17 cellular contexts compared by ENCODE assay signal in genomic region chr20:43724383-43724782, GRCh38. TPM values are rescaled to one million over a fixed set of nuclear protein-coding genes. Genes with fewer than 3 reads are reported as not detected.
DNase-seq lines count a peak whose midpoint lies in the region; ATAC-seq and TF ChIP-seq lines count a peak whose summit lies in the region.
"Had no signal": no experiment of that assay in that cellular context is flagged by ENCODE, and none has a peak within 500 bp of the region (broad histone marks: within the 10 kb centered on the region; RNA-seq: fewer than 3 reads in every experiment).

No MANE protein-coding gene starts in this region.

- no peak for DNase-seq in CD4-positive, CD25-positive, alpha-beta regulatory T cell
- DNase-seq in HL-60 (ENCODE audit: low read depth in 1 of 2, low spot score in 1 of 2) (peak in 1 of 2 experiments; percentile 86), NOMO-1 treated with dmso at 0.1 percent for 144 hours (lab: John Stamatoyannopoulos, UW; ENCODE audit: unreplicated experiment) (peak; percentile 28), hypothalamus (lab: John Stamatoyannopoulos, UW) (no peak), putamen (ENCODE audit: low spot score) (no peak)
- no peak for DNase-seq in activated T-helper 1 cell treated with anti-CD3 and anti-CD28 coated beads, Interleukin-12 subunit alpha, Interleukin-12 subunit beta, Interleukin-2, Interleukin-4 antibody, amounts not matched to agents 30 ng/mL and 10 ng/mL and 1 ng/mL, durations not matched to agents 14 hours and 24 hours and 36 hours (ENCODE audit: low spot score)
- DNase-seq in stimulated activated CD4-positive, alpha-beta T cell treated with anti-CD3 and anti-CD28 coated beads, Interleukin-4, amount 100 ng/mL, for 1 hour: no peak
- DNase-seq: Kasumi-1, NCI-H146, NCI-H2081, NCI-H2227 treated with DMSO at 0.1 percent for 48 hours, NCI-H524 had no signal

- H3K4me3 Mint-ChIP-seq in CD4-positive, CD25-positive, alpha-beta regulatory T cell: peak overlapping the region in 3 of 4 donors; percentile 29 to 67 (median 36)
- H3K4me3 Mint-ChIP-seq in activated T-helper 1 cell treated with anti-CD3 and anti-CD28 coated beads, Interleukin-12 subunit alpha, Interleukin-12 subunit beta, Interleukin-2, Interleukin-4 antibody, amounts not matched to agents 30 ng/mL and 10 ng/mL and 1 ng/mL, durations not matched to agents 14 hours and 24 hours and 36 hours: no peak overlapping the region

- H3K27me3 Mint-ChIP-seq in CD4-positive, CD25-positive, alpha-beta regulatory T cell: no peaks in the 10 kb centered on the region
- H3K27me3 Mint-ChIP-seq in activated T-helper 1 cell treated with anti-CD3 and anti-CD28 coated beads, Interleukin-12 subunit alpha, Interleukin-12 subunit beta, Interleukin-2, Interleukin-4 antibody, amounts not matched to agents 30 ng/mL and 10 ng/mL and 1 ng/mL, durations not matched to agents 14 hours and 24 hours and 36 hours (ENCODE audit: insufficient read depth): no peaks in the 10 kb centered on the region

- peak overlapping the region; percentile 88 to 90 (median 89) for H3K27ac Mint-ChIP-seq in CD4-positive, CD25-positive, alpha-beta regulatory T cell
- H3K27ac Mint-ChIP-seq in activated T-helper 1 cell treated with anti-CD3 and anti-CD28 coated beads, Interleukin-12 subunit alpha, Interleukin-12 subunit beta, Interleukin-2, Interleukin-4 antibody, amounts not matched to agents 30 ng/mL and 10 ng/mL and 1 ng/mL, durations not matched to agents 14 hours and 24 hours and 36 hours: peak overlapping the region; percentile 58

- H3K27me3 ChIP-seq in CD4-positive, CD25-positive, alpha-beta regulatory T cell (ENCODE audit: control insufficient read depth, insufficient read depth, low read length): no peaks in the 10 kb centered on the region
- H3K27me3 ChIP-seq in HL-60 (ENCODE audit: insufficient read depth, poor library complexity, severe bottlenecking): no peaks in the 10 kb centered on the region

- H3K4me1 Mint-ChIP-seq in CD4-positive, CD25-positive, alpha-beta regulatory T cell: peaks cover 33 to 85% (median 55%) of the 10 kb centered on the region in 4 donors
- H3K4me1 Mint-ChIP-seq in activated T-helper 1 cell treated with anti-CD3 and anti-CD28 coated beads, Interleukin-12 subunit alpha, Interleukin-12 subunit beta, Interleukin-2, Interleukin-4 antibody, amounts not matched to agents 30 ng/mL and 10 ng/mL and 1 ng/mL, durations not matched to agents 14 hours and 24 hours and 36 hours (ENCODE audit: low read depth): peaks cover 43% of the 10 kb centered on the region

- peak overlapping the region; percentile 88 for H3K27ac ChIP-seq in CD4-positive, CD25-positive, alpha-beta regulatory T cell (ENCODE audit: insufficient read depth, low read length, poor library complexity, severe bottlenecking)
- H3K27ac ChIP-seq in HL-60 (replicated peaks): peak overlapping the region; percentile 92
- H3K27ac ChIP-seq: C4-2B, RWPE1 had no signal

- no peaks in the 10 kb centered on the region for H3K9me3 ChIP-seq in CD4-positive, CD25-positive, alpha-beta regulatory T cell (ENCODE audit: control insufficient read depth in 2 of 2, low read length in 2 of 2)
- H3K9me3 ChIP-seq: HAP-1 had no signal

- ATAC-seq in CD4-positive, CD25-positive, alpha-beta regulatory T cell (ENCODE audit: low read depth in 2 of 2): no peak

- no peak overlapping the region for H3K4me3 ChIP-seq in CD4-positive, CD25-positive, alpha-beta regulatory T cell (ENCODE audit: low read depth, low read length)
- H3K4me3 ChIP-seq in HL-60 (replicated peaks; ENCODE audit: insufficient read depth, low read length): no peak overlapping the region
- H3K4me3 ChIP-seq: HAP-1 had no signal

- no peaks in the 10 kb centered on the region for H3K36me3 ChIP-seq in CD4-positive, CD25-positive, alpha-beta regulatory T cell (ENCODE audit: control insufficient read depth, insufficient read depth, low read length)
- H3K36me3 ChIP-seq: HAP-1 had no signal

- H3K9me3 Mint-ChIP-seq in CD4-positive, CD25-positive, alpha-beta regulatory T cell: peaks cover 0 to 4% (median 0%) of the 10 kb centered on the region in 7 donors
- peaks cover 17% of the 10 kb centered on the region for H3K9me3 Mint-ChIP-seq in activated T-helper 1 cell treated with anti-CD3 and anti-CD28 coated beads, Interleukin-12 subunit alpha, Interleukin-12 subunit beta, Interleukin-2, Interleukin-4 antibody, amounts not matched to agents 30 ng/mL and 10 ng/mL and 1 ng/mL, durations not matched to agents 14 hours and 24 hours and 36 hours

- no peak for TF ChIP-seq CTCF in HL-60 (IDR thresholded peaks at IDR 0.05; ENCODE audit: insufficient read depth, low read length)

- H3K4me1 ChIP-seq in CD4-positive, CD25-positive, alpha-beta regulatory T cell (ENCODE audit: control insufficient read depth, insufficient read depth, low read length, poor library complexity, severe bottlenecking): peaks cover 55% of the 10 kb centered on the region
- H3K4me1 ChIP-seq: HAP-1 had no signal

- H3K36me3 Mint-ChIP-seq in CD4-positive, CD25-positive, alpha-beta regulatory T cell: no peaks in the 10 kb centered on the region
- peaks cover 10% of the 10 kb centered on the region for H3K36me3 Mint-ChIP-seq in activated T-helper 1 cell treated with anti-CD3 and anti-CD28 coated beads, Interleukin-12 subunit alpha, Interleukin-12 subunit beta, Interleukin-2, Interleukin-4 antibody, amounts not matched to agents 30 ng/mL and 10 ng/mL and 1 ng/mL, durations not matched to agents 14 hours and 24 hours and 36 hours (ENCODE audit: low read depth)

- intact Hi-C loops in activated T-helper 1 cell treated with anti-CD3 and anti-CD28 coated beads, Interleukin-12 subunit alpha, Interleukin-12 subunit beta, Interleukin-2, Interleukin-4 antibody, amounts not matched to agents 30 ng/mL and 10 ng/mL and 1 ng/mL, durations not matched to agents 14 hours and 24 hours and 36 hours (cut with micrococcal nuclease): loop anchor here (5.0 kb wide), 1 partner anchor 57 kb away; the partner anchor contains the start of gene MYBL2

RNA-seq across cellular contexts. Expression of gene GTSF1L, which starts 2.4 kb away (rescaled TPM):
- total RNA-seq in CD4-positive, CD25-positive, alpha-beta regulatory T cell: 1.1 TPM
- 1 to 10 TPM in 3 of 4 donors, under 1 TPM in 1; 0.98 to 3.0 (median 1.7) TPM for polyA plus RNA-seq in CD4-positive, CD25-positive, alpha-beta regulatory T cell
- total RNA-seq in activated T-helper 1 cell treated with anti-CD3 and anti-CD28 coated beads, Interleukin-12 subunit alpha, Interleukin-12 subunit beta, Interleukin-2, Interleukin-4 antibody, amounts not matched to agents 30 ng/mL and 10 ng/mL and 1 ng/mL, durations not matched to agents 14 hours and 24 hours and 36 hours: 0.39 TPM in 1 of 2 replicates, not detected in the other
- total RNA-seq: A673, SK-MEL-5 had no signal

RNA-seq across cellular contexts. Expression of gene MYBL2, which starts 57.5 kb away (rescaled TPM):
- 2.7 TPM for total RNA-seq in CD4-positive, CD25-positive, alpha-beta regulatory T cell
- polyA plus RNA-seq in CD4-positive, CD25-positive, alpha-beta regulatory T cell: 1 to 10 TPM; 1.6 to 4.3 (median 3.2) TPM
- 95.1 and 95.5 TPM in 2 replicates for total RNA-seq in activated T-helper 1 cell treated with anti-CD3 and anti-CD28 coated beads, Interleukin-12 subunit alpha, Interleukin-12 subunit beta, Interleukin-2, Interleukin-4 antibody, amounts not matched to agents 30 ng/mL and 10 ng/mL and 1 ng/mL, durations not matched to agents 14 hours and 24 hours and 36 hours

Comparison
In these comparisons a context has a peak if more than half of its experiments do, and no peak if none do; other contexts are left out.
1. RNA of gene MYBL2, which starts 57.5 kb away (total RNA-seq): 95.1 to 95.5 TPM in activated T-helper 1 cell treated with anti-CD3 and anti-CD28 coated beads, Interleukin-12 subunit alpha, Interleukin-12 subunit beta, Interleukin-2, Interleukin-4 antibody, amounts not matched to agents 30 ng/mL and 10 ng/mL and 1 ng/mL, durations not matched to agents 14 hours and 24 hours and 36 hours; 2.7 TPM in CD4-positive, CD25-positive, alpha-beta regulatory T cell (single experiment); every median in the first group is over 10 times any median in the second.